In genomic region chr3:191382661-191383060, GRCh38 we compare ENCODE assay signal across 16 cellular contexts. TPM values are rescaled to one million over a fixed set of nuclear protein-coding genes. Genes with fewer than 3 reads are reported as not detected.
DNase-seq lines count a peak whose midpoint lies in the region; ATAC-seq and TF ChIP-seq lines count a peak whose summit lies in the region.
"Had no signal": no experiment of that assay in that cellular context is flagged by ENCODE, and none has a peak within 500 bp of the region (broad histone marks: within the 10 kb centered on the region; RNA-seq: fewer than 3 reads in every experiment).

No MANE protein-coding gene starts in this region.

- no peaks in the 10 kb centered on the region for H3K9me3 Mint-ChIP-seq in effector memory CD8-positive, alpha-beta T cell
- H3K9me3 Mint-ChIP-seq: natural killer cell treated with Interleukin-12 subunit alpha and Interleukin-12 subunit beta and Interleukin-15 and Interleukin-18, amount 100 ng/mL, for 72 hours had no signal

- peak overlapping the region; percentile 30 for H3K4me2 ChIP-seq in smooth muscle cell

- TF ChIP-seq CTCF in smooth muscle cell (IDR thresholded peaks at IDR 0.05; ENCODE audit: borderline replicate concordance, insufficient read depth, poor library complexity, severe bottlenecking) (no peak), mucosa of descending colon (IDR thresholded peaks at IDR 0.05) (no peak)

- peak; percentile 50 for ATAC-seq in GM19452 (IDR thresholded peaks at IDR 0.05; ENCODE audit: unreplicated experiment)
- peak; percentile 63 for ATAC-seq in HG03108 (IDR thresholded peaks at IDR 0.05; ENCODE audit: unreplicated experiment)
- ATAC-seq in HG03097 (IDR thresholded peaks at IDR 0.05; ENCODE audit: low FRiP score, unreplicated experiment) = no peak
- no peak for ATAC-seq in effector memory CD8-positive, alpha-beta T cell (replicated peaks)
- ATAC-seq in mucosa of descending colon = no peak
- ATAC-seq: natural killer cell treated with Interleukin-12 subunit alpha and Interleukin-12 subunit beta and Interleukin-15 and Interleukin-18, amount 100 ng/mL, for 72 hours; upper lobe of right lung had no signal

- H3K4me3 Mint-ChIP-seq in effector memory CD8-positive, alpha-beta T cell = no peak overlapping the region
- H3K4me3 Mint-ChIP-seq: natural killer cell treated with Interleukin-12 subunit alpha and Interleukin-12 subunit beta and Interleukin-15 and Interleukin-18, amount 100 ng/mL, for 72 hours had no signal

- H3K4me3 ChIP-seq in smooth muscle cell (no peak overlapping the region), mucosa of descending colon (no peak overlapping the region)
- H3K4me3 ChIP-seq: upper lobe of right lung had no signal

- H3K36me3 ChIP-seq in smooth muscle cell (ENCODE audit: low read depth) (no peaks in the 10 kb centered on the region), mucosa of descending colon (ENCODE audit: low read depth) (no peaks in the 10 kb centered on the region)

- no peaks in the 10 kb centered on the region for H3K9me3 ChIP-seq in smooth muscle cell (replicated peaks; ENCODE audit: low read depth)
- H3K9me3 ChIP-seq in mucosa of descending colon = no peaks in the 10 kb centered on the region
- H3K9me3 ChIP-seq: upper lobe of right lung had no signal

- 68% methylated on average over 1 of the region's 1 CpG for WGBS in smooth muscle cell (ENCODE audit: low lambda C conversion rate)

- peaks cover 4% of the 10 kb centered on the region for H3K79me2 ChIP-seq in smooth muscle cell (ENCODE audit: low read depth)

- H3K27me3 ChIP-seq in smooth muscle cell (ENCODE audit: low read depth) = no peaks in the 10 kb centered on the region
- H3K27me3 ChIP-seq: upper lobe of right lung had no signal

- H2AFZ ChIP-seq in smooth muscle cell (ENCODE audit: low read depth) = no peak overlapping the region

- no peaks in the 10 kb centered on the region for H3K4me1 Mint-ChIP-seq in effector memory CD8-positive, alpha-beta T cell (ENCODE audit: low read depth in 2 of 2)

- no peaks in the 10 kb centered on the region for H4K20me1 ChIP-seq in smooth muscle cell (ENCODE audit: low read depth)

- H3K27me3 Mint-ChIP-seq in effector memory CD8-positive, alpha-beta T cell = no peaks in the 10 kb centered on the region
- H3K27me3 Mint-ChIP-seq: natural killer cell treated with Interleukin-12 subunit alpha and Interleukin-12 subunit beta and Interleukin-15 and Interleukin-18, amount 100 ng/mL, for 72 hours had no signal

- H3F3A ChIP-seq in smooth muscle cell (ENCODE audit: low read depth) = peaks cover 13% of the 10 kb centered on the region

- H3K27ac ChIP-seq in smooth muscle cell (ENCODE audit: low read depth) = peak overlapping the region; percentile 78
- H3K27ac ChIP-seq: C4-2B, upper lobe of right lung, VCaP had no signal

- intact Hi-C loops in mucosa of descending colon (cut with DNase I, micrococcal nuclease) = no loop called here

- H3K4me1 ChIP-seq in smooth muscle cell (ENCODE audit: low read depth) = peaks cover 11% of the 10 kb centered on the region
- no peaks in the 10 kb centered on the region for H3K4me1 ChIP-seq in mucosa of descending colon (ENCODE audit: low read depth)

- no peak overlapping the region for H3K27ac Mint-ChIP-seq in effector memory CD8-positive, alpha-beta T cell
- H3K27ac Mint-ChIP-seq: natural killer cell treated with Interleukin-12 subunit alpha and Interleukin-12 subunit beta and Interleukin-15 and Interleukin-18, amount 100 ng/mL, for 72 hours had no signal

- peaks cover 3% of the 10 kb centered on the region for H3K36me3 Mint-ChIP-seq in effector memory CD8-positive, alpha-beta T cell (ENCODE audit: insufficient read depth)

- peak; percentile 73 for DNase-seq in RPMI8226
- no peak for DNase-seq in smooth muscle cell (lab: John Stamatoyannopoulos, UW; ENCODE audit: unreplicated experiment)
- no peak for DNase-seq in effector memory CD8-positive, alpha-beta T cell
- no peak for DNase-seq in mucosa of descending colon
- DNase-seq: activated gamma-delta T cell treated with Interleukin-2 at 50 U/mL for 16 hours; DMS79 treated with DMSO at 0.1 percent for 48 hours; hippocampal formation; stimulated activated naive CD4-positive, alpha-beta T cell; upper lobe of right lung had no signal

- no peak overlapping the region for H3K9ac ChIP-seq in smooth muscle cell (ENCODE audit: low read depth)

RNA-seq across cellular contexts. Expression of gene UTS2B, which starts 52.3 kb away (rescaled TPM):
- total RNA-seq in smooth muscle cell (0.13 and 1.1 TPM in 2 replicates), mucosa of descending colon (under 1 TPM in 1 of 3 donors, not detected in 2; 0.47 TPM)
- 0.56 TPM in 1 of 2 replicates, not detected in the other for polyA plus RNA-seq in smooth muscle cell
- total RNA-seq: dermis microvascular lymphatic vessel endothelial cell; natural killer cell treated with Interleukin-12 subunit alpha and Interleukin-12 subunit beta and Interleukin-15 and Interleukin-18, amount 100 ng/mL, for 72 hours had no signal

RNA-seq across cellular contexts. Expression of gene CCDC50, which starts 53.5 kb away (rescaled TPM):
- total RNA-seq in smooth muscle cell (53.9 and 58.7 TPM in 2 replicates), mucosa of descending colon (10 to 100 TPM; 41.8 to 89.8 (median 60.2) TPM)
- polyA plus RNA-seq in smooth muscle cell = 31.7 and 42.9 TPM in 2 replicates

Comparison
In these comparisons a context has a peak if more than half of its experiments do, and no peak if none do; other contexts are left out.
1. ATAC-seq: peak in GM19452 (single experiment) and HG03108 (single experiment); none in HG03097 (single experiment), effector memory CD8-positive, alpha-beta T cell (single experiment) and mucosa of descending colon (single experiment).